ENCODE assay signal across 13 cellular contexts in the genomic region with DNA sequence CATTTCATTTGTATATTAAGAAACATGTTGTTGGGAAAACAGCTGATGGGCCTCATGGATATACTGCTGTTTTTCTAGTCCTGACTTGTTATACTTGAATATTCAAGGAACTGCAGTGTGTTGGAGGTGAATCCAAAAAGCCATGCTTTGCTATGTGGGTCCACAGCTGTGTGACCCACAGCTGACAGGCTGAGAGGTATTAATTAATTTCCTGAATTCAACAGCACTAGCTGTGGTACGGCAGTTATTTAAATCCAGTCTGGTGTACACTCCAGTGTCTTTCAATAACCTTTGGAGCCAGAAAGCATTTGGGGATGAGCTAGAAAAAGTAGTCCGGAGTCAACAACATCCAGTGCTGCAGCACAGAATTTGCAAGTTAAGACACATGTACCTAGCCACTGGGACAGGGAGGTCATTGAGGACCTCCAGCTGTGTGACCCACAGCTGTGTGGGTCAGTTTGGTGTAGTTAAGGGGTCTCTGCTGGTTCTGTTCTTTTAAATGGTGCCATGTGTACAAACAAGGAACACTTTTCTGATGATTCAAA. TPM values are rescaled to one million over a fixed set of nuclear protein-coding genes. Genes with fewer than 3 reads are reported as not detected.
A peak's percentile ranks its signal among the peaks of the same experiment; 100 is the strongest.
DNase-seq lines count a peak whose midpoint lies in the region; ATAC-seq and TF ChIP-seq lines count a peak whose summit lies in the region.
"Had no signal": no experiment of that assay in that cellular context is flagged by ENCODE, and none has a peak within 500 bp of the region (broad histone marks: within the 10 kb centered on the region; RNA-seq: fewer than 3 reads in every experiment).

No MANE protein-coding gene starts in this region.

- TF ChIP-seq CTCF in Loucy (conservative IDR thresholded peaks at IDR 0.05; ENCODE audit: low read length) (no peak), BE2C (IDR thresholded peaks at IDR 0.05; ENCODE audit: low read depth, low read length) (no peak)

- H3K9me2 ChIP-seq in Loucy (replicated peaks; ENCODE audit: low read depth, low read length): no peaks in the 10 kb centered on the region
- H3K9me2 ChIP-seq: SK-N-SH had no signal

- H2AFZ ChIP-seq in Loucy (ENCODE audit: low read length): no peak overlapping the region

- ATAC-seq in sciatic nerve: peak; percentile 55
- no peak for ATAC-seq in GM21367 (IDR thresholded peaks at IDR 0.05; ENCODE audit: unreplicated experiment)

- peak overlapping the region; percentile 14 for H3K9ac ChIP-seq in Loucy (ENCODE audit: low read depth, low read length, poor library complexity, severe bottlenecking)
- H3K9ac ChIP-seq: SK-N-SH had no signal

- H4K20me1 ChIP-seq in Loucy (ENCODE audit: insufficient read depth, low read length, poor library complexity, severe bottlenecking): no peaks in the 10 kb centered on the region

- no peaks in the 10 kb centered on the region for H3F3A ChIP-seq in Loucy (ENCODE audit: low read depth)

- H3K4me1 ChIP-seq in Loucy (ENCODE audit: insufficient read depth, low read length, poor library complexity, severe bottlenecking) (peaks cover 80% of the 10 kb centered on the region), BE2C (peaks cover 59% of the 10 kb centered on the region)

- H3K27me3 ChIP-seq in Loucy (ENCODE audit: insufficient read depth, low read length, poor library complexity, severe bottlenecking) (no peaks in the 10 kb centered on the region), BE2C (no peaks in the 10 kb centered on the region)

- H3K9me3 ChIP-seq in Loucy (ENCODE audit: insufficient read depth, low read depth, low read length) (no peaks in the 10 kb centered on the region), BE2C (no peaks in the 10 kb centered on the region)
- H3K9me3 ChIP-seq: HAP-1, SK-N-SH had no signal

- intact Hi-C loops in sciatic nerve (cut with DNase I): no loop called here

- DNase-seq in NCI-H748 (lab: John Stamatoyannopoulos, UW; ENCODE audit: unreplicated experiment): peak; percentile 42
- no peak for DNase-seq in NCI-H748 treated with DMSO at 0.1 percent for 48 hours (lab: John Stamatoyannopoulos, UW)
- peak; percentile 22 for DNase-seq in SK-N-DZ (ENCODE audit: low spot score)
- no peak for DNase-seq in sciatic nerve (ENCODE audit: low spot score)
- DNase-seq in BE2C: no peak
- DNase-seq: NCI-H1694, NCI-H446, Right ventricle myocardium superior, SK-N-SH, T-helper 1 cell had no signal

- H3K4me3 ChIP-seq in Loucy (ENCODE audit: low read length, poor library complexity, severe bottlenecking) (no peak overlapping the region), BE2C (ENCODE audit: low read depth, low read length) (no peak overlapping the region; the same call in 1 of the 2 replicates)
- H3K4me3 ChIP-seq: HAP-1 had no signal

- H3K36me3 ChIP-seq in Loucy (ENCODE audit: insufficient read depth, low read length): no peaks in the 10 kb centered on the region
- H3K36me3 ChIP-seq in BE2C: peaks cover 19% of the 10 kb centered on the region
- H3K36me3 ChIP-seq: HAP-1 had no signal

- peak overlapping the region; percentile 33 for H3K4me2 ChIP-seq in Loucy (ENCODE audit: low read depth, low read length, poor library complexity, severe bottlenecking)
- H3K4me2 ChIP-seq: SK-N-SH had no signal

- peaks cover 55% of the 10 kb centered on the region for H3K79me2 ChIP-seq in Loucy (ENCODE audit: insufficient read depth, low read length)

RNA-seq across cellular contexts. Expression of gene NCOA7, which starts 19.1 kb away (rescaled TPM):
- polyA plus RNA-seq in SK-N-DZ (2014; cell fraction: cytosol; rRNA removed): 19.8 and 21.4 TPM in 2 replicates
- 8.5 and 12.2 TPM in 2 replicates for polyA plus RNA-seq in SK-N-DZ (2014; cell fraction: nucleus; rRNA removed)
- 69.0 TPM for total RNA-seq in sciatic nerve
- polyA plus RNA-seq in BE2C (2012; ENCODE audit: insufficient read depth, insufficient read length, low read depth): 72.5 TPM

Comparison
In these comparisons a context has a peak if more than half of its experiments do, and no peak if none do; other contexts are left out.
1. DNase-seq: peak in NCI-H748 (single experiment) and SK-N-DZ (single experiment); none in NCI-H748 treated with DMSO at 0.1 percent for 48 hours (single experiment), sciatic nerve (single experiment) and BE2C (single experiment).